In the genomic region with DNA sequence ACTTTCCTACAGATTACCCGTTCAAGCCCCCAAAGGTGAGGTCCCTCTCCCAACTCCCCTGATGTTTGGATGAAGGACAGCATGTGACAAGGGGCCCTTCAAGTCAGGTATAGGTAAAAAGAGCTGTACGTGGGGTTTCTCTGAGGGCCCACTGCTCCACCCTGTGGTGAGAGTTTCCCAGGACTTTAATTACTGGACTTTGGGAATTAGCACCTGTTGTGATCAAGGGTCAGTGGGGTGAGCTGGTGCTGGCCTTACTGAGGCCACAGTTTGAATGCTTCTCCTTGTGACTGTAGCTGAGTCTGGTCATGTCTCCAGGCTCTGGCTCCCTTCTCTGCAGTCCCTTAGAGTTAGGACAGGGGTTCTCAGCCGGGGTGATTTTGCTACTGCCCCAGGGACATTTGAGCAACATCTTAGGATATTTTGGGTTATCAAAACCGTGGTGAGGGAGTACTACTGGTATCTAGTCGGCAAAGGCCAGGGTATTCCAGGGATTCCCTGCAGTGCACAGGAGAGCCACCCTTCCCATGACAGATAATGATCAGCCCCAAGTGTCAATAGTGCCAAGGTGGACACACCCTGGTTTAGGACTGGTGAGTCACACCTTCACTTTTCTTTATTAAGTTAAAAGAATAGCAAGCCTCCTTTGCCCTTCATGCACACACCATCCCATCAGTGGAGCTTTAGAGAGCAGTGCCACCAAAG, we compare ENCODE assay signal across 18 cellular contexts. TPM values are rescaled to one million over a fixed set of nuclear protein-coding genes. Genes with fewer than 3 reads are reported as not detected.
DNase-seq lines count a peak whose midpoint lies in the region; ATAC-seq and TF ChIP-seq lines count a peak whose summit lies in the region.
"Had no signal": no experiment of that assay in that cellular context is flagged by ENCODE, and none has a peak within 500 bp of the region (broad histone marks: within the 10 kb centered on the region; RNA-seq: fewer than 3 reads in every experiment).

No MANE protein-coding gene starts in this region.

- peaks cover 24% of the 10 kb centered on the region; the same call in 1 of the 2 replicates for H3F3A ChIP-seq in PC-9 (ENCODE audit: insufficient read depth, low read depth)

- BruUV-seq in PC-9 (replicated peaks; lab: Mats Ljungman, UMichigan): no TSS peak

- no peaks in the 10 kb centered on the region for H3K9me2 ChIP-seq in PC-9 (ENCODE audit: insufficient read depth)

- peaks cover 23% of the 10 kb centered on the region for H3K4me1 ChIP-seq in PC-9 (replicated peaks; ENCODE audit: insufficient read depth)
- H3K4me1 ChIP-seq: heart left ventricle, tibial nerve had no signal

- no peaks in the 10 kb centered on the region for H3K9me3 ChIP-seq in PC-9 (ENCODE audit: insufficient read depth, low read depth)
- H3K9me3 ChIP-seq: heart left ventricle, neutrophil, tibial nerve had no signal

- CTCF ChIA-PET in PC-9 (lab: Charles Lee): interaction anchor here (0.5 to 0.7 kb wide), 2 partner anchors 38 to 221 kb away, joined by 3 to 11 read pairs; no protein-coding TSS in a partner anchor

- POLR2A ChIA-PET in PC-9 (lab: Charles Lee; ENCODE audit: unreplicated experiment): interaction anchor here (0.7 to 0.8 kb wide), 2 partner anchors 295 to 360 kb away, joined by 4 read pairs; no protein-coding TSS in a partner anchor

- peak overlapping the region; percentile 28 for H3K4me2 ChIP-seq in PC-9

- peak; percentile 24 for DNase-seq in DMS53 (lab: John Stamatoyannopoulos, UW)
- no peak for DNase-seq in DMS53 treated with DMSO at 0.1 percent for 48 hours (lab: John Stamatoyannopoulos, UW; ENCODE audit: unreplicated experiment)
- peak; percentile 55 to 86 for DNase-seq in PC-9
- DNase-seq in fibroblast of mammary gland (ENCODE audit: low read depth): no peak
- DNase-seq in retinal pigment epithelial cell (ENCODE audit: low read depth): no peak
- DNase-seq in activated effector memory CD4-positive, alpha-beta T cell treated with anti-CD3 and anti-CD28 coated beads, Interleukin-2, amount 50 U/mL, for 16 hours: no peak
- no peak for DNase-seq in medulla oblongata (ENCODE audit: extremely low spot score)
- DNase-seq: activated CD4-positive, alpha-beta memory T cell treated with anti-CD3 and anti-CD28 coated beads for 36 hours; heart left ventricle; Karpas-422; left ventricle myocardium superior; NCI-H2171; stimulated activated CD4-positive, alpha-beta T cell treated with anti-CD3 and anti-CD28 coated beads, Interleukin-15, amount 100 ng/mL, for 24 hours; T-helper 2 cell had no signal

- no peak overlapping the region for H2AFZ ChIP-seq in PC-9

- H3K4me3 ChIP-seq in PC-9 (no peak overlapping the region), fibroblast of mammary gland (ENCODE audit: control insufficient read depth, low read depth, low read length) (no peak overlapping the region), retinal pigment epithelial cell (ENCODE audit: low read length) (no peak overlapping the region)
- H3K4me3 ChIP-seq: heart left ventricle, tibial nerve had no signal

- H3K79me2 ChIP-seq in PC-9 (ENCODE audit: low read depth): no peaks in the 10 kb centered on the region

- H4K20me1 ChIP-seq in PC-9 (ENCODE audit: insufficient read depth): no peaks in the 10 kb centered on the region

- intact Hi-C loops in PC-9 (cut with micrococcal nuclease; ENCODE audit: unreplicated experiment): loop anchor here (5.0 kb wide), 3 partner anchors 51 to 361 kb away; partner anchors contain the start of gene STK17A

- H3K27ac ChIP-seq in PC-9: no peak overlapping the region
- H3K27ac ChIP-seq: heart left ventricle, neutrophil, tibial nerve had no signal

- TF ChIP-seq CTCF in PC-9 (conservative IDR thresholded peaks at IDR 0.05): peak; percentile 68
- peak; percentile 3 for TF ChIP-seq CTCF in fibroblast of mammary gland (conservative IDR thresholded peaks at IDR 0.05; ENCODE audit: control insufficient read depth, insufficient read depth, low read depth, low read length)
- TF ChIP-seq CTCF in retinal pigment epithelial cell (conservative IDR thresholded peaks at IDR 0.05; ENCODE audit: low read depth, low read length): peak; percentile 39

- H3K27me3 ChIP-seq in PC-9 (ENCODE audit: insufficient read depth, low read depth): no peaks in the 10 kb centered on the region
- H3K27me3 ChIP-seq: heart left ventricle, neutrophil, tibial nerve had no signal

- no peaks in the 10 kb centered on the region; the same call in 1 of the 2 replicates for H3K36me3 ChIP-seq in PC-9 (ENCODE audit: low read depth)
- H3K36me3 ChIP-seq: neutrophil had no signal

- ATAC-seq in GM21737 (IDR thresholded peaks at IDR 0.05; ENCODE audit: unreplicated experiment): no peak
- ATAC-seq: left ventricle myocardium superior had no signal

RNA-seq across cellular contexts. Expression of gene UBE2D4, which starts 16.9 kb away (rescaled TPM):
- 11.2 and 17.1 TPM in 2 replicates for total RNA-seq in PC-9 (2021)

RNA-seq across cellular contexts. Expression of gene URGCP, which starts 36.8 kb away (rescaled TPM):
- 45.7 and 49.5 TPM in 2 replicates for total RNA-seq in PC-9 (2021)

RNA-seq across cellular contexts. Expression of gene SPDYE1, which starts 54.5 kb away (rescaled TPM):
- total RNA-seq in PC-9 (2021): not detected in 2 replicates
- total RNA-seq: A172; activated CD4-positive, alpha-beta memory T cell treated with anti-CD3 and anti-CD28 coated beads for 36 hours; left ventricle myocardium superior; tibial nerve had no signal

Comparison
In these comparisons a context has a peak if more than half of its experiments do, and no peak if none do; other contexts are left out.
1. DNase-seq: peak in DMS53 (single experiment) and PC-9 (2 of 2); none in DMS53 treated with DMSO at 0.1 percent for 48 hours (single experiment), fibroblast of mammary gland (single experiment), retinal pigment epithelial cell (single experiment), activated effector memory CD4-positive, alpha-beta T cell treated with anti-CD3 and anti-CD28 coated beads, Interleukin-2, amount 50 U/mL, for 16 hours (single experiment) and medulla oblongata (single experiment).
2. CTCF ChIP-seq: peak in every context shown above with its lines; median percentile 68 in PC-9; 39 in retinal pigment epithelial cell; 3 in fibroblast of mammary gland.